ENCODE assay signal across 11 cellular contexts in genomic region chr9:93415176-93415690, GRCh38.
"Had no signal": no experiment of that assay in that cellular context is flagged by ENCODE, and none has a peak within 500 bp of the region (broad histone marks: within the 10 kb centered on the region; RNA-seq: fewer than 3 reads in every experiment).

No MANE protein-coding gene starts in this region.

- H3K9ac ChIP-seq: GM23248, KMS-11 had no signal

- H3K4me3 ChIP-seq: GM23248, HAP-1 had no signal

- H3K4me2 ChIP-seq: KMS-11 had no signal

- ATAC-seq: HCT116, HepG2 had no signal

- H2AFZ ChIP-seq: GM23248 had no signal

- H3K9me3 ChIP-seq: HAP-1 had no signal

- H3K36me3 ChIP-seq: HAP-1 had no signal

- DNase-seq: GM23248, GOT3, H7, HFFc6, KBM-7 had no signal

- H3K27ac ChIP-seq: GM23248, HL-60, KMS-11 had no signal

- H3K27ac Mint-ChIP-seq: HFFc6, IgD-negative memory B cell had no signal

- H3K4me3 Mint-ChIP-seq: HFFc6, IgD-negative memory B cell had no signal

- FAIRE-seq: HepG2 had no signal
